In genomic region chr3:118548434-118548833, GRCh38 we compare ENCODE assay signal across 13 cellular contexts.
"Had no signal": no experiment of that assay in that cellular context is flagged by ENCODE, and none has a peak within 500 bp of the region (broad histone marks: within the 10 kb centered on the region; RNA-seq: fewer than 3 reads in every experiment).

No MANE protein-coding gene starts in this region.

- H3K36me3 ChIP-seq: stomach, thoracic aorta had no signal

- DNase-seq: activated CD4-positive, alpha-beta T cell treated with anti-CD3 and anti-CD28 coated beads, Interleukin-2, amount 10 ng/mL, durations not matched to agents 24 days and 14 days; activated naive CD4-positive, alpha-beta T cell treated with Interleukin-2 at 50 U/mL for 16 hours; body of pancreas; cerebellar nuclear complex; immature natural killer cell; left colon; nephron progenitor cell; stimulated activated CD4-positive, alpha-beta T cell treated with anti-CD3 and anti-CD28 coated beads, Interleukin-15, amount 100 ng/mL, for 24 hours; stomach had no signal

- H3K4me1 ChIP-seq: body of pancreas, stomach had no signal

- H3K27ac ChIP-seq: body of pancreas, stomach, thoracic aorta had no signal

- ATAC-seq: body of pancreas, esophagus mucosa, left colon, WTC11 had no signal

- H3K4me3 ChIP-seq: body of pancreas, lung, stomach, thoracic aorta had no signal

- H3K9me3 ChIP-seq: body of pancreas, stomach, thoracic aorta had no signal

- H3K27me3 ChIP-seq: body of pancreas, stomach had no signal
